ENCODE assay signal across 14 cellular contexts in the genomic region with DNA sequence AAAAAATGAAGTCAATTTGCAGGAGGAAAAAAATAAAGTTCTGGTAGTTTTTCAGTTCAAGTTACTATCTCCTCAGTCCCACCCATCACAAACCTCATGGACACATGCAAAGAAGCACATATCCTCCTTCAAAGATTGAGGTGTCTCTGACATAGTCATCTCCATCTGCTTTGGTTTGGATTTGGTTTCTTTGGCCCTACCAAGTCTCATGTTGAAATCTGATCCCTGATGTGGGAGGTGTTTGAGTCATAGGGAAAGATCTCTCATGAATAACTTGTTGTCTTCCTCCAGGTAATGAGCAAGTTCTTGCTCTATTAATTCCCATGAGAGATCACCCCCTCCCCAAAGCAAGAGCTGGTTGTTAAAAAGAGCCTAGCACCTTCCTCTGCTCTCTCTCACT.
"Had no signal": no experiment of that assay in that cellular context is flagged by ENCODE, and none has a peak within 500 bp of the region (broad histone marks: within the 10 kb centered on the region; RNA-seq: fewer than 3 reads in every experiment).

No MANE protein-coding gene starts in this region.

- H2AFZ ChIP-seq: hepatocyte had no signal

- H3K9me3 ChIP-seq: ovary had no signal

- H3K27ac ChIP-seq: cardiac muscle cell, hepatocyte, ovary, spleen had no signal

- H3K27me3 Mint-ChIP-seq: activated T-helper 17 cell treated with anti-CD3 and anti-CD28 coated beads, Interleukin-2, amount 50 U/mL, for 72 hours; naive B cell; stimulated activated naive CD8-positive, alpha-beta T cell treated with anti-CD3 and anti-CD28 coated beads, Interleukin-15, amount 100 ng/mL, for 72 hours; type B pancreatic cell had no signal

- H3K4me1 ChIP-seq: spleen had no signal

- H3K36me3 Mint-ChIP-seq: naive B cell, type B pancreatic cell had no signal

- H3K9me3 Mint-ChIP-seq: activated T-helper 17 cell treated with anti-CD3 and anti-CD28 coated beads, Interleukin-2, amount 50 U/mL, for 72 hours; stimulated activated naive CD8-positive, alpha-beta T cell treated with anti-CD3 and anti-CD28 coated beads, Interleukin-15, amount 100 ng/mL, for 72 hours had no signal

- H3K79me2 ChIP-seq: hepatocyte had no signal

- H3K4me1 Mint-ChIP-seq: activated T-helper 17 cell treated with anti-CD3 and anti-CD28 coated beads, Interleukin-2, amount 50 U/mL, for 72 hours; endodermal cell; naive B cell; stimulated activated naive CD8-positive, alpha-beta T cell treated with anti-CD3 and anti-CD28 coated beads, Interleukin-15, amount 100 ng/mL, for 72 hours had no signal

- H3K4me2 ChIP-seq: hepatocyte had no signal

- H3K4me3 Mint-ChIP-seq: activated T-helper 17 cell treated with anti-CD3 and anti-CD28 coated beads, Interleukin-2, amount 50 U/mL, for 72 hours; endodermal cell; naive B cell; stimulated activated naive CD8-positive, alpha-beta T cell treated with anti-CD3 and anti-CD28 coated beads, Interleukin-15, amount 100 ng/mL, for 72 hours; type B pancreatic cell had no signal

- H3K27ac Mint-ChIP-seq: activated T-helper 17 cell treated with anti-CD3 and anti-CD28 coated beads, Interleukin-2, amount 50 U/mL, for 72 hours; endodermal cell; naive B cell; stimulated activated naive CD8-positive, alpha-beta T cell treated with anti-CD3 and anti-CD28 coated beads, Interleukin-15, amount 100 ng/mL, for 72 hours; type B pancreatic cell had no signal

- H3K27me3 ChIP-seq: cardiac muscle cell, hepatocyte, ovary, spleen had no signal

- ATAC-seq: activated T-helper 17 cell treated with anti-CD3 and anti-CD28 coated beads, Interleukin-2, amount 50 U/mL, for 72 hours; left lobe of liver; stimulated activated naive CD8-positive, alpha-beta T cell treated with anti-CD3 and anti-CD28 coated beads, Interleukin-15, amount 100 ng/mL, for 72 hours had no signal

- FAIRE-seq: astrocyte, keratinocyte had no signal

- DNase-seq: activated CD4-positive, alpha-beta T cell treated with anti-CD3 and anti-CD28 coated beads, Interleukin-2, amount 50 U/mL, for 48 hours; activated naive CD4-positive, alpha-beta T cell treated with Interleukin-2 at 50 U/mL for 16 hours; endodermal cell; naive B cell; ovary; spleen; stimulated activated naive CD8-positive, alpha-beta T cell treated with anti-CD3 and anti-CD28 coated beads, Interleukin-15, amount 100 ng/mL, for 72 hours had no signal
